Comparison of ENCODE assay signal across 8 cellular contexts in genomic region chr19:12952488-12953455, GRCh38. TPM values are rescaled to one million over a fixed set of nuclear protein-coding genes. Genes with fewer than 3 reads are reported as not detected.
DNase-seq lines count a peak whose midpoint lies in the region; ATAC-seq and TF ChIP-seq lines count a peak whose summit lies in the region.

No MANE protein-coding gene starts in this region.

- no peaks in the 10 kb centered on the region for H3K9me3 ChIP-seq in BLaER1 treated with 17β-estradiol and CSF1 and Interleukin-3, amounts not matched to agents 10 nM and 100 nM (replicated peaks in 1 of 11)

- in situ Hi-C loops in brain microvascular endothelial cell (cut with HindIII; ENCODE audit: low pct_ligation_motif_present, low sequenced_read_pairs): no loop called here

- peak overlapping the region; percentile 4 to 98 (median 51); a peak in 16 of 22 replicates for H3K9ac ChIP-seq in BLaER1 treated with 17β-estradiol and CSF1 and Interleukin-3, amounts not matched to agents 10 nM and 100 nM

- peak overlapping the region in 2 of 10 experiments; percentile 4 to 35; a peak in 2 of 20 replicates for H3K4me3 ChIP-seq in BLaER1 treated with 17β-estradiol and CSF1 and Interleukin-3, amounts not matched to agents 10 nM and 100 nM
- no peak overlapping the region for H3K4me3 ChIP-seq in brain microvascular endothelial cell (ENCODE audit: low read depth, low read length)

- peak overlapping the region in 9 of 11 experiments; percentile 29 to 66 (median 50); a peak in 17 of 22 replicates for H3K27ac ChIP-seq in BLaER1 treated with 17β-estradiol and CSF1 and Interleukin-3, amounts not matched to agents 10 nM and 100 nM
- peak overlapping the region; percentile 86 for H3K27ac ChIP-seq in brain microvascular endothelial cell

- DNase-seq in MV-4-11 (lab: John Stamatoyannopoulos, UW) (peak; percentile 40), brain microvascular endothelial cell (peak; percentile 82), lung microvascular endothelial cell (ENCODE audit: low read depth in 2 of 2) (peak; percentile 88 to 90), GM10266 (ENCODE audit: extremely low spot score) (no peak), NCI-H1105 treated with DMSO at 0.1 percent for 48 hours (lab: John Stamatoyannopoulos, UW) (no peak)

- H3K36me3 ChIP-seq in BLaER1 treated with 17β-estradiol and CSF1 and Interleukin-3, amounts not matched to agents 10 nM and 100 nM: peaks cover 69 to 81% (median 76%) of the 10 kb centered on the region in 11 experiments
- peaks cover 55% of the 10 kb centered on the region for H3K36me3 ChIP-seq in brain microvascular endothelial cell (replicated peaks)

- TF ChIP-seq CTCF in brain microvascular endothelial cell (IDR thresholded peaks at IDR 0.05; ENCODE audit: low read depth, low read length, missing control alignments) (no peak), GM10266 (IDR thresholded peaks at IDR 0.05; ENCODE audit: control insufficient read depth, insufficient read depth, low read depth, missing control alignments) (no peak)

- peaks cover 16 to 89% (median 71%) of the 10 kb centered on the region in 11 experiments; a peak in 20 of 22 replicates for H4K20me1 ChIP-seq in BLaER1 treated with 17β-estradiol and CSF1 and Interleukin-3, amounts not matched to agents 10 nM and 100 nM

- ATAC-seq in HG02588 (IDR thresholded peaks at IDR 0.05; ENCODE audit: unreplicated experiment) (no peak), GM18861 (IDR thresholded peaks at IDR 0.05; ENCODE audit: unreplicated experiment) (no peak)

- peak overlapping the region; percentile 18 to 98 (median 93); a peak in 18 of 22 replicates for H3K4me2 ChIP-seq in BLaER1 treated with 17β-estradiol and CSF1 and Interleukin-3, amounts not matched to agents 10 nM and 100 nM

- peaks cover 62 to 92% (median 88%) of the 10 kb centered on the region in 10 experiments for H3K4me1 ChIP-seq in BLaER1 treated with 17β-estradiol and CSF1 and Interleukin-3, amounts not matched to agents 10 nM and 100 nM

- no peaks in the 10 kb centered on the region for H3K27me3 ChIP-seq in BLaER1 treated with 17β-estradiol and CSF1 and Interleukin-3, amounts not matched to agents 10 nM and 100 nM
- no peaks in the 10 kb centered on the region for H3K27me3 ChIP-seq in brain microvascular endothelial cell (replicated peaks)

RNA-seq across cellular contexts. Expression of gene GADD45GIP1, which starts 4.3 kb away (rescaled TPM):
- total RNA-seq in lung microvascular endothelial cell: 18.5 and 21.1 TPM in 2 replicates

RNA-seq across cellular contexts. Expression of gene RAD23A, which starts 7.1 kb away (rescaled TPM):
- total RNA-seq in lung microvascular endothelial cell: 36.8 and 60.5 TPM in 2 replicates

RNA-seq across cellular contexts. Expression of gene CALR, which starts 14.4 kb away (rescaled TPM):
- total RNA-seq in lung microvascular endothelial cell: 1,060 and 1,340 TPM in 2 replicates

RNA-seq across cellular contexts. Expression of gene DAND5, which starts 16.6 kb away (rescaled TPM):
- under 0.01 and 0.22 TPM in 2 replicates for total RNA-seq in lung microvascular endothelial cell

RNA-seq across cellular contexts. Expression of gene FARSA, which starts 19.3 kb away (rescaled TPM):
- total RNA-seq in lung microvascular endothelial cell: 40.8 and 53.6 TPM in 2 replicates

Comparison
In these comparisons a context has a peak if more than half of its experiments do, and no peak if none do; other contexts are left out.
1. DNase-seq: peak in MV-4-11 (single experiment), brain microvascular endothelial cell (single experiment) and lung microvascular endothelial cell (2 of 2); none in GM10266 (single experiment) and NCI-H1105 treated with DMSO at 0.1 percent for 48 hours (single experiment).